ENCODE assay signal across 10 cellular contexts in genomic region chr1:201540846-201541735, GRCh38. TPM values are rescaled to one million over a fixed set of nuclear protein-coding genes. Genes with fewer than 3 reads are reported as not detected.
A peak's percentile ranks its signal among the peaks of the same experiment; 100 is the strongest.
DNase-seq lines count a peak whose midpoint lies in the region; ATAC-seq lines count a peak whose summit lies in the region.
"Had no signal": no experiment of that assay in that cellular context is flagged by ENCODE, and none has a peak within 500 bp of the region (broad histone marks: within the 10 kb centered on the region; RNA-seq: fewer than 3 reads in every experiment).

No MANE protein-coding gene starts in this region.

- in situ Hi-C loops in GM23248 (cut with MboI), result no loop called here

- peak overlapping the region; percentile 97 for H3K9ac ChIP-seq in GM23248

- no peak overlapping the region for H2AFZ ChIP-seq in GM23248

- H3K9me3 Mint-ChIP-seq in stimulated activated effector memory CD8-positive, alpha-beta T cell treated with anti-CD3 and anti-CD28 coated beads, Interleukin-12 subunit alpha, Interleukin-12 subunit beta, amount 100 ng/mL, for 72 hours, result peaks cover 3% of the 10 kb centered on the region
- H3K9me3 Mint-ChIP-seq: activated naive CD4-positive, alpha-beta T cell treated with anti-CD3 and anti-CD28 coated beads, Interleukin-2, amount 50 U/mL, for 24 hours had no signal

- no peak overlapping the region for H3K27ac Mint-ChIP-seq in stimulated activated effector memory CD8-positive, alpha-beta T cell treated with anti-CD3 and anti-CD28 coated beads, Interleukin-12 subunit alpha, Interleukin-12 subunit beta, amount 100 ng/mL, for 72 hours
- H3K27ac Mint-ChIP-seq: activated naive CD4-positive, alpha-beta T cell treated with anti-CD3 and anti-CD28 coated beads, Interleukin-2, amount 50 U/mL, for 24 hours had no signal

- ATAC-seq in stimulated activated effector memory CD8-positive, alpha-beta T cell treated with anti-CD3 and anti-CD28 coated beads, Interleukin-12 subunit alpha, Interleukin-12 subunit beta, amount 100 ng/mL, for 72 hours, result no peak
- ATAC-seq in HG03439 (IDR thresholded peaks at IDR 0.05; ENCODE audit: unreplicated experiment) (no peak), esophagus mucosa (no peak)

- H3K27ac ChIP-seq in GM23248 (peak overlapping the region; percentile 91), SJSA1 (peak overlapping the region; percentile 76), skin epidermis (peak overlapping the region in 18 of 21 experiments; percentile 18 to 91 (median 76))

- WGBS in GM23248 (ENCODE audit: low coverage in 1 of 2, low lambda C conversion rate in 2 of 2, missing lambda C conversion rate in 2 of 2), 2 experiments, result 62 to 68% methylated on average over 12 of the region's 12 CpGs

- H3K4me1 Mint-ChIP-seq in stimulated activated effector memory CD8-positive, alpha-beta T cell treated with anti-CD3 and anti-CD28 coated beads, Interleukin-12 subunit alpha, Interleukin-12 subunit beta, amount 100 ng/mL, for 72 hours, result peaks cover 17% of the 10 kb centered on the region

- H3K36me3 ChIP-seq in GM23248 (ENCODE audit: low read depth) (no peaks in the 10 kb centered on the region), SJSA1 (peaks cover 5% of the 10 kb centered on the region)

- H3K4me2 ChIP-seq in GM23248 (ENCODE audit: unreplicated experiment), result peak overlapping the region; percentile 86

- H3K9me2 ChIP-seq in GM23248 (ENCODE audit: insufficient read depth), result no peaks in the 10 kb centered on the region

- H3F3A ChIP-seq in GM23248 (ENCODE audit: insufficient read depth), result peaks cover 77% of the 10 kb centered on the region

- H3K27me3 ChIP-seq in GM23248 (replicated peaks; ENCODE audit: insufficient read depth), result no peaks in the 10 kb centered on the region
- H3K27me3 ChIP-seq in SJSA1 (replicated peaks), result no peaks in the 10 kb centered on the region

- no peaks in the 10 kb centered on the region for H3K36me3 Mint-ChIP-seq in stimulated activated effector memory CD8-positive, alpha-beta T cell treated with anti-CD3 and anti-CD28 coated beads, Interleukin-12 subunit alpha, Interleukin-12 subunit beta, amount 100 ng/mL, for 72 hours

- H3K9me3 ChIP-seq in GM23248 (ENCODE audit: low read depth), result no peaks in the 10 kb centered on the region
- H3K9me3 ChIP-seq in SJSA1 (replicated peaks), result no peaks in the 10 kb centered on the region

- H3K4me3 ChIP-seq in GM23248 (peak overlapping the region; percentile 91), SJSA1 (peak overlapping the region; percentile 90), skin epidermis (peak overlapping the region in 3 of 7 experiments; percentile 61 to 73 (median 70))

- H4K20me1 ChIP-seq in GM23248 (ENCODE audit: insufficient read depth), result no peaks in the 10 kb centered on the region

- H3K4me1 ChIP-seq in GM23248 (ENCODE audit: insufficient read depth) (peaks cover 73% of the 10 kb centered on the region), SJSA1 (replicated peaks) (peaks cover 74% of the 10 kb centered on the region)

- no peak for DNase-seq in GM23248
- DNase-seq in SJSA1 (ENCODE audit: low read depth in 1 of 2, low spot score in 2 of 2), result no peak
- peak; percentile 48 for DNase-seq in germinal center (ENCODE audit: low spot score)
- no peak for DNase-seq in activated gamma-delta T cell treated with Interleukin-2 at 50 U/mL for 16 hours
- DNase-seq in stimulated activated effector memory CD8-positive, alpha-beta T cell treated with anti-CD3 and anti-CD28 coated beads, Interleukin-12 subunit alpha, Interleukin-12 subunit beta, amount 100 ng/mL, for 72 hours (ENCODE audit: low spot score in 2 of 2), result no peak
- DNase-seq: NK-92 treated with Interleukin-12 subunit alpha and Interleukin-12 subunit beta, amount 100 ng/mL, for 24 hours had no signal

- no peak overlapping the region for H3K4me3 Mint-ChIP-seq in stimulated activated effector memory CD8-positive, alpha-beta T cell treated with anti-CD3 and anti-CD28 coated beads, Interleukin-12 subunit alpha, Interleukin-12 subunit beta, amount 100 ng/mL, for 72 hours

- peaks cover 70% of the 10 kb centered on the region for H3K79me2 ChIP-seq in GM23248 (ENCODE audit: insufficient read depth)

RNA-seq across cellular contexts. Expression of gene NAV1, which starts 2.2 kb away (rescaled TPM):
- total RNA-seq in GM23248 (2014; rRNA removed; shearing (Covaris generic)), result 79.0 and 81.8 TPM in 2 replicates
- 74.7 and 75.6 TPM in 2 replicates for polyA plus RNA-seq in GM23248 (2016; fragmentation: Nextera tagmentation; extraction: Ambion mirVana)
- total RNA-seq in SJSA1 (2014; rRNA removed; shearing (Covaris generic)), result 12.7 and 15.5 TPM in 2 replicates
- total RNA-seq in esophagus mucosa, result 26.4 TPM

RNA-seq across cellular contexts. Expression of gene CSRP1, which starts 34.2 kb away (rescaled TPM):
- total RNA-seq in GM23248 (2014; rRNA removed; shearing (Covaris generic)), result 1,160 and 1,256 TPM in 2 replicates
- 510 and 529 TPM in 2 replicates for polyA plus RNA-seq in GM23248 (2016; fragmentation: Nextera tagmentation; extraction: Ambion mirVana)
- total RNA-seq in SJSA1 (2014; rRNA removed; shearing (Covaris generic)), result 1,173 and 1,377 TPM in 2 replicates
- 115 TPM for total RNA-seq in esophagus mucosa

Comparison
In these comparisons a context has a peak if more than half of its experiments do, and no peak if none do; other contexts are left out.
1. RNA of gene CSRP1, which starts 34.2 kb away (total RNA-seq): 1,173 to 1,377 TPM in SJSA1 and 1,160 to 1,256 TPM in GM23248; 115 TPM in esophagus mucosa (single experiment); every median in the first group is over 10 times any median in the second.
2. Peak in every context shown above with its lines, with median percentiles within 50 percentile points of each other: H3K27ac ChIP-seq.